In genomic region chr3:194109192-194109863, GRCh38 we compare ENCODE assay signal across 20 cellular contexts.
"Had no signal": no experiment of that assay in that cellular context is flagged by ENCODE, and none has a peak within 500 bp of the region (broad histone marks: within the 10 kb centered on the region; RNA-seq: fewer than 3 reads in every experiment).

No MANE protein-coding gene starts in this region.

- H3K9me3 ChIP-seq: ovary, testis, upper lobe of right lung had no signal

- H3K27me3 ChIP-seq: cardiac muscle cell, hepatocyte, ovary, testis, upper lobe of right lung had no signal

- H3K36me3 Mint-ChIP-seq: activated CD8-positive, alpha-beta memory T cell treated with anti-CD3 and anti-CD28 coated beads, Interleukin-2, amount 10 ng/mL, durations not matched to agents 7 days and 5 days; activated naive CD8-positive, alpha-beta T cell treated with anti-CD3 and anti-CD28 coated beads for 36 hours had no signal

- H3K4me1 Mint-ChIP-seq: activated CD4-positive, alpha-beta memory T cell treated with anti-CD3 and anti-CD28 coated beads, Interleukin-2, amount 10 ng/mL, durations not matched to agents 7 days and 5 days; activated CD8-positive, alpha-beta memory T cell treated with anti-CD3 and anti-CD28 coated beads, Interleukin-2, amount 10 ng/mL, durations not matched to agents 7 days and 5 days; activated T-helper 17 cell treated with anti-CD3 and anti-CD28 coated beads, Interleukin-2, amount 50 U/mL, for 72 hours had no signal

- H3K27ac ChIP-seq: cardiac muscle cell, hepatocyte, ovary, testis, upper lobe of right lung had no signal

- H3K27ac Mint-ChIP-seq: activated CD4-positive, alpha-beta memory T cell treated with anti-CD3 and anti-CD28 coated beads, Interleukin-2, amount 10 ng/mL, durations not matched to agents 7 days and 5 days; activated CD8-positive, alpha-beta memory T cell treated with anti-CD3 and anti-CD28 coated beads, Interleukin-2, amount 10 ng/mL, durations not matched to agents 7 days and 5 days; activated naive CD8-positive, alpha-beta T cell treated with anti-CD3 and anti-CD28 coated beads for 36 hours; activated T-helper 17 cell treated with anti-CD3 and anti-CD28 coated beads, Interleukin-2, amount 50 U/mL, for 72 hours; effector memory CD8-positive, alpha-beta T cell; T-helper 2 cell treated with Interferon-gamma antibody and Interleukin-4, amounts not matched to agents 5 μg/mL and 100 μg/mL, for 36 hours had no signal

- H3K4me3 ChIP-seq: cardiac muscle cell, hepatocyte, ovary, smooth muscle cell, testis, upper lobe of right lung had no signal

- H3K36me3 ChIP-seq: cardiac muscle cell, ovary, upper lobe of right lung had no signal

- ATAC-seq: activated CD8-positive, alpha-beta memory T cell treated with anti-CD3 and anti-CD28 coated beads, Interleukin-2, amount 10 ng/mL, durations not matched to agents 7 days and 5 days; activated T-helper 17 cell treated with anti-CD3 and anti-CD28 coated beads, Interleukin-2, amount 50 U/mL, for 72 hours; effector memory CD8-positive, alpha-beta T cell; left lobe of liver; sciatic nerve; upper lobe of right lung had no signal

- DNase-seq: activated CD4-positive, alpha-beta memory T cell treated with anti-CD3 and anti-CD28 coated beads, Interleukin-2, amount 10 ng/mL, durations not matched to agents 7 days and 5 days; activated CD4-positive, alpha-beta T cell treated with anti-CD3 and anti-CD28 coated beads for 48 hours; activated CD4-positive, CD25-positive, alpha-beta regulatory T cell; activated CD8-positive, alpha-beta memory T cell treated with anti-CD3 and anti-CD28 coated beads, Interleukin-2, amount 10 ng/mL, durations not matched to agents 7 days and 5 days; activated naive CD4-positive, alpha-beta T cell; activated naive CD8-positive, alpha-beta T cell treated with anti-CD3 and anti-CD28 coated beads for 36 hours; amygdala; effector memory CD8-positive, alpha-beta T cell; islet precursor cell; ovary; stimulated activated CD4-positive, alpha-beta T cell treated with anti-CD3 and anti-CD28 coated beads, Interleukin-4, amount 100 ng/mL, for 1 hour; testis; upper lobe of right lung had no signal

- H3K9me3 Mint-ChIP-seq: activated CD4-positive, alpha-beta memory T cell treated with anti-CD3 and anti-CD28 coated beads, Interleukin-2, amount 10 ng/mL, durations not matched to agents 7 days and 5 days; activated naive CD8-positive, alpha-beta T cell treated with anti-CD3 and anti-CD28 coated beads for 36 hours; activated T-helper 17 cell treated with anti-CD3 and anti-CD28 coated beads, Interleukin-2, amount 50 U/mL, for 72 hours; effector memory CD8-positive, alpha-beta T cell; T-helper 2 cell treated with Interferon-gamma antibody and Interleukin-4, amounts not matched to agents 5 μg/mL and 100 μg/mL, for 36 hours had no signal

- H3K4me3 Mint-ChIP-seq: activated CD4-positive, alpha-beta memory T cell treated with anti-CD3 and anti-CD28 coated beads, Interleukin-2, amount 10 ng/mL, durations not matched to agents 7 days and 5 days; activated CD8-positive, alpha-beta memory T cell treated with anti-CD3 and anti-CD28 coated beads, Interleukin-2, amount 10 ng/mL, durations not matched to agents 7 days and 5 days; activated naive CD8-positive, alpha-beta T cell treated with anti-CD3 and anti-CD28 coated beads for 36 hours; activated T-helper 17 cell treated with anti-CD3 and anti-CD28 coated beads, Interleukin-2, amount 50 U/mL, for 72 hours; effector memory CD8-positive, alpha-beta T cell; T-helper 2 cell treated with Interferon-gamma antibody and Interleukin-4, amounts not matched to agents 5 μg/mL and 100 μg/mL, for 36 hours had no signal

- H3K4me1 ChIP-seq: testis, upper lobe of right lung had no signal
